In genomic region chr2:240434728-240435456, GRCh38 we compare ENCODE assay signal across 8 cellular contexts. TPM values are rescaled to one million over a fixed set of nuclear protein-coding genes. Genes with fewer than 3 reads are reported as not detected.
DNase-seq lines count a peak whose midpoint lies in the region; ATAC-seq and TF ChIP-seq lines count a peak whose summit lies in the region.

No MANE protein-coding gene starts in this region.

- DNase-seq in NCI-H1436 (lab: John Stamatoyannopoulos, UW) (peak; percentile 92), NCI-H1436 treated with DMSO at 0.1 percent for 48 hours (lab: John Stamatoyannopoulos, UW) (no peak), NCI-H774 (lab: John Stamatoyannopoulos, UW) (peak; percentile 82), endothelial cell (ENCODE audit: low spot score) (peak; percentile 48), mesothelial cell of epicardium (ENCODE audit: low spot score in 2 of 2, unreplicated experiment in 2 of 2) (peak; percentile 90 to 94)
- DNase-seq in activated CD8-positive, alpha-beta memory T cell treated with anti-CD3 and anti-CD28 coated beads, Interleukin-2, amount 50 U/mL, for 4 hours: peak; percentile 92
- DNase-seq in stimulated activated CD8-positive, alpha-beta memory T cell treated with anti-CD3 and anti-CD28 coated beads, Interleukin-15, amount 100 ng/mL, for 24 hours (ENCODE audit: low read depth): peak; percentile 68

- H3K27me3 Mint-ChIP-seq in endothelial cell (ENCODE audit: unreplicated experiment) (peaks cover 15% of the 10 kb centered on the region), mesothelial cell of epicardium (ENCODE audit: low read depth) (peaks cover 26% of the 10 kb centered on the region)

- TF ChIP-seq CTCF in endothelial cell (IDR thresholded peaks at IDR 0.05; ENCODE audit: unreplicated experiment): no peak
- TF ChIP-seq CTCF in mesothelial cell of epicardium (IDR thresholded peaks at IDR 0.05; ENCODE audit: unreplicated experiment): no peak

- no peak overlapping the region for H3K27ac Mint-ChIP-seq in endothelial cell (ENCODE audit: unreplicated experiment)
- peak overlapping the region; percentile 59 for H3K27ac Mint-ChIP-seq in mesothelial cell of epicardium

- no peaks in the 10 kb centered on the region for H3K9me3 Mint-ChIP-seq in endothelial cell (ENCODE audit: unreplicated experiment)
- H3K9me3 Mint-ChIP-seq in mesothelial cell of epicardium: no peaks in the 10 kb centered on the region

- H3K4me1 Mint-ChIP-seq in endothelial cell (ENCODE audit: unreplicated experiment) (peaks cover 5% of the 10 kb centered on the region), mesothelial cell of epicardium (peaks cover 18% of the 10 kb centered on the region)

- peak; percentile 66 for ATAC-seq in HG03175 (IDR thresholded peaks at IDR 0.05; ENCODE audit: unreplicated experiment)

- no peaks in the 10 kb centered on the region for H3K36me3 Mint-ChIP-seq in endothelial cell (ENCODE audit: low read depth, unreplicated experiment)
- H3K36me3 Mint-ChIP-seq in mesothelial cell of epicardium: no peaks in the 10 kb centered on the region

- peak overlapping the region; percentile 88 for H3K4me3 Mint-ChIP-seq in endothelial cell (ENCODE audit: unreplicated experiment)
- peak overlapping the region; percentile 73 for H3K4me3 Mint-ChIP-seq in mesothelial cell of epicardium

RNA-seq across cellular contexts. Expression of gene GPC1, which starts 0.6 kb away (rescaled TPM):
- 4.5 TPM for total RNA-seq in endothelial cell (ENCODE audit: unreplicated experiment)
- 86.1 to 89.7 TPM (median 88.0 TPM) in 3 replicates for total RNA-seq in mesothelial cell of epicardium

Comparison
In these comparisons a context has a peak if more than half of its experiments do, and no peak if none do; other contexts are left out.
1. RNA of gene GPC1, which starts 0.6 kb away (total RNA-seq): 86.1 to 89.7 TPM in mesothelial cell of epicardium; 4.5 TPM in endothelial cell (single experiment); every median in the first group is over 10 times any median in the second.